ENCODE assay signal across 15 cellular contexts in genomic region chrX:13764284-13764683, GRCh38. TPM values are rescaled to one million over a fixed set of nuclear protein-coding genes. Genes with fewer than 3 reads are reported as not detected.
DNase-seq lines count a peak whose midpoint lies in the region; ATAC-seq and TF ChIP-seq lines count a peak whose summit lies in the region.
"Had no signal": no experiment of that assay in that cellular context is flagged by ENCODE, and none has a peak within 500 bp of the region (broad histone marks: within the 10 kb centered on the region; RNA-seq: fewer than 3 reads in every experiment).

No MANE protein-coding gene starts in this region.

- H3K4me1 ChIP-seq in upper lobe of left lung: peaks cover 5 to 25% (median 20%) of the 10 kb centered on the region in 4 donors

- TF ChIP-seq CTCF in upper lobe of left lung (IDR thresholded peaks at IDR 0.05) (no peak), coronary artery (IDR thresholded peaks at IDR 0.05) (no peak)

- no peaks in the 10 kb centered on the region for H3K9me3 ChIP-seq in upper lobe of left lung

- H3K9me3 Mint-ChIP-seq in activated T-cell treated with anti-CD3 and anti-CD28 coated beads, Interleukin-2, amount 50 U/mL, for 24 hours: no peaks in the 10 kb centered on the region
- H3K9me3 Mint-ChIP-seq: activated B cell treated with CpG ODN at 0.5 μM for 24 hours, type B pancreatic cell had no signal

- no peaks in the 10 kb centered on the region for H3K27me3 ChIP-seq in upper lobe of left lung

- peaks cover 88% of the 10 kb centered on the region for H3K36me3 Mint-ChIP-seq in activated T-cell treated with anti-CD3 and anti-CD28 coated beads, Interleukin-2, amount 50 U/mL, for 24 hours (ENCODE audit: low read depth)

- H3K27me3 Mint-ChIP-seq in activated T-cell treated with anti-CD3 and anti-CD28 coated beads, Interleukin-2, amount 50 U/mL, for 24 hours: peaks cover 27% of the 10 kb centered on the region
- H3K27me3 Mint-ChIP-seq: activated B cell treated with CpG ODN at 0.5 μM for 24 hours, type B pancreatic cell had no signal

- H3K4me3 Mint-ChIP-seq in activated T-cell treated with anti-CD3 and anti-CD28 coated beads, Interleukin-2, amount 50 U/mL, for 24 hours: no peak overlapping the region
- H3K4me3 Mint-ChIP-seq: activated B cell treated with CpG ODN at 0.5 μM for 24 hours, nephron progenitor cell, type B pancreatic cell had no signal

- peak overlapping the region; percentile 48 for H3K27ac Mint-ChIP-seq in activated T-cell treated with anti-CD3 and anti-CD28 coated beads, Interleukin-2, amount 50 U/mL, for 24 hours
- H3K27ac Mint-ChIP-seq: activated B cell treated with CpG ODN at 0.5 μM for 24 hours, nephron progenitor cell, type B pancreatic cell had no signal

- in situ Hi-C loops in G401 (cut with HindIII; ENCODE audit: low sequenced_read_pairs): no loop called here

- TF ChIP-seq POLR2A in upper lobe of left lung (IDR thresholded peaks at IDR 0.05): no peak

- H3K36me3 ChIP-seq in upper lobe of left lung: peaks cover 0 to 38% (median 2%) of the 10 kb centered on the region in 4 donors

- no peak for TF ChIP-seq EP300 in upper lobe of left lung (IDR thresholded peaks at IDR 0.05)

- ATAC-seq in upper lobe of left lung (ENCODE audit: low FRiP score in 2 of 2): no peak
- no peak for ATAC-seq in HG02763 (IDR thresholded peaks at IDR 0.05; ENCODE audit: unreplicated experiment)

- H3K4me3 ChIP-seq in upper lobe of left lung (peak overlapping the region in 1 of 4 donors; percentile 5), coronary artery (no peak overlapping the region)

- peaks cover 7% of the 10 kb centered on the region for H3K4me1 Mint-ChIP-seq in activated T-cell treated with anti-CD3 and anti-CD28 coated beads, Interleukin-2, amount 50 U/mL, for 24 hours (ENCODE audit: low read depth)

- no peak for DNase-seq in activated T-cell treated with anti-CD3 and anti-CD28 coated beads, Interleukin-2, amount 50 U/mL, for 24 hours
- no peak for DNase-seq in activated T-cell treated with anti-CD3 and anti-CD28 coated beads, Interleukin-2, amount 50 U/mL, for 1 hour
- DNase-seq in caudate nucleus (lab: John Stamatoyannopoulos, UW): no peak
- DNase-seq in medulla oblongata (ENCODE audit: extremely low spot score): peak; percentile 63
- DNase-seq in upper lobe of left lung: no peak
- no peak for DNase-seq in G401 (ENCODE audit: low spot score)
- no peak for DNase-seq in coronary artery (ENCODE audit: low spot score)
- DNase-seq: activated B cell treated with CpG ODN at 0.5 μM for 24 hours; activated CD8-positive, alpha-beta memory T cell treated with anti-CD3 and anti-CD28 coated beads, Interleukin-2, amount 50 U/mL, for 48 hours; DMS153; effector CD4-positive, alpha-beta T cell; stimulated activated CD4-positive, alpha-beta T cell treated with anti-CD3 and anti-CD28 coated beads, Interleukin-12 subunit alpha, Interleukin-12 subunit beta, amount 100 ng/mL, for 4 hours had no signal

- WGBS in upper lobe of left lung, 2 donors: 19 to 46% methylated on average over 6 to 7 of the region's 7 CpGs

- peak overlapping the region; percentile 77 for H3K27ac ChIP-seq in caudate nucleus (ENCODE audit: low read depth, low read length)
- peak overlapping the region; percentile 24 to 77 (median 66) for H3K27ac ChIP-seq in upper lobe of left lung
- no peak overlapping the region for H3K27ac ChIP-seq in coronary artery

RNA-seq across cellular contexts. Expression of gene OFD1, which starts 29.7 kb away (rescaled TPM):
- total RNA-seq in upper lobe of left lung: 10 to 100 TPM; 19.2 to 98.5 (median 37.0) TPM
- total RNA-seq in G401 (2014; rRNA removed; shearing (Covaris generic)): 17.0 and 26.9 TPM in 2 replicates

RNA-seq across cellular contexts. Expression of gene TRAPPC2, which starts 29.9 kb away (rescaled TPM):
- 10 to 100 TPM in 4 of 6 donors, 1 to 10 TPM in 2; 6.3 to 18.0 (median 12.7) TPM for total RNA-seq in upper lobe of left lung
- total RNA-seq in G401 (2014; rRNA removed; shearing (Covaris generic)): 17.2 and 17.6 TPM in 2 replicates

RNA-seq across cellular contexts. Expression of gene GPM6B, which starts 52.6 kb away (rescaled TPM):
- total RNA-seq in upper lobe of left lung: 10 to 100 TPM in 5 of 6 donors, 1 to 10 TPM in 1; 5.2 to 29.6 (median 21.8) TPM
- total RNA-seq in G401 (2014; rRNA removed; shearing (Covaris generic)): 145 and 154 TPM in 2 replicates
- total RNA-seq: activated B cell treated with CpG ODN at 0.5 μM for 24 hours had no signal

Comparison
In these comparisons a context has a peak if more than half of its experiments do, and no peak if none do; other contexts are left out.
1. H3K27ac ChIP-seq: peak in caudate nucleus (single experiment) and upper lobe of left lung (4 of 4); none in coronary artery (0 of 2).